ENCODE assay signal across 7 cellular contexts in the genomic region with DNA sequence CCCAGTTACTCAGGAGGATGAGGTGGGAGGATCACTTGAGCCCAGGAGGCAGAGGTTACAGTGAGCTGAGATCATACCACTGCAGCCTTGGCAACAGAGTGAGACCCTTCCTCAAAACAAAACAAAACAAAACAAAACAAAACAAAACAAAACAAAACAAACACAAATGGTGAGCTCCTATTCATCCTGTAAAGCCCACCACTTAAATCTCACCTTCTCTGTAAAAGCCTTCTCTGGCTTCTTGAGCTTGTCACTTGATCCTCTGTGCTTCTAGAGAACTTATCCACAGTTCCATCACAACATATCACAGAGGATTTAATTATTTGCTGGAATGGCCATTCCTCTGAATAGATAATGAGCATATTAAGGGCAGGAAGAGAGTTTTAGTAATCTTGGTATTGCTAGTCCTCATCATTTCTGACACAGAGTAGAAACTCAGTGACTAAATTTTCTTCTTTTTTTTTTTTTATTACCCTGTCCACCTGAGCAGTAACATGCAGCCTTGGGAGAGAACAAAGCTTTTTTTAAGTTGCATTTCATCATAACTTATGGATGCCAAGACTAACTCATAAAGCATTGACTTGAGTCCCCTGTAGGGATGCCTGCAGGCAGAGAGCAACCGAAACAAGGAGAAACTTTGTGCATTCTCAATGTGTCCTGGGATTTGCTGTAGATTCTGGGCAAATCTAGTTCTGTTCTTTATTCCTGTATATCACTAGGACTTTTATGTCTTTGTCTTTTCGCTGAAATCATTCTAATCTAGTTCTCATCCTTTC.
"Had no signal": no experiment of that assay in that cellular context is flagged by ENCODE, and none has a peak within 500 bp of the region (broad histone marks: within the 10 kb centered on the region; RNA-seq: fewer than 3 reads in every experiment).

No MANE protein-coding gene starts in this region.

- ATAC-seq: HCT116 had no signal

- DNase-seq: GM23248, GOT3, H7, IMR-90 had no signal

- H3K9me3 ChIP-seq: HAP-1 had no signal

- FAIRE-seq: HTR-8/SVneo had no signal

- H3K4me3 ChIP-seq: GM23248, HAP-1 had no signal

- H3K36me3 ChIP-seq: HAP-1 had no signal

- H3K9ac ChIP-seq: GM23248 had no signal

- H3K27ac ChIP-seq: GM23248 had no signal

- H3K4me1 ChIP-seq: HAP-1 had no signal

- H2AFZ ChIP-seq: GM23248 had no signal
